In genomic region chr3:196080997-196081833, GRCh38 we compare ENCODE assay signal across 8 cellular contexts. TPM values are rescaled to one million over a fixed set of nuclear protein-coding genes. Genes with fewer than 3 reads are reported as not detected.
DNase-seq lines count a peak whose midpoint lies in the region; ATAC-seq lines count a peak whose summit lies in the region.

No MANE protein-coding gene starts in this region.

- H3K9me3 Mint-ChIP-seq in naive thymus-derived CD4-positive, alpha-beta T cell: peaks cover 0 to 4% (median 0%) of the 10 kb centered on the region in 11 donors

- H3K4me2 ChIP-seq in BLaER1: peak overlapping the region; percentile 95

- ATAC-seq in GM19395 (IDR thresholded peaks at IDR 0.05; ENCODE audit: unreplicated experiment): peak; percentile 41
- ATAC-seq in HG03520 (IDR thresholded peaks at IDR 0.05; ENCODE audit: unreplicated experiment): peak; percentile 24
- peak; percentile 54 for ATAC-seq in naive thymus-derived CD4-positive, alpha-beta T cell

- H4K20me1 ChIP-seq in BLaER1: peaks cover 55% of the 10 kb centered on the region

- H3K4me1 ChIP-seq in BLaER1 (peaks cover 52% of the 10 kb centered on the region), NT2/D1 (ENCODE audit: insufficient read depth, insufficient read length) (peaks cover 2% of the 10 kb centered on the region)
- peaks cover 21 to 25% of the 10 kb centered on the region in 2 donors for H3K4me1 ChIP-seq in naive thymus-derived CD4-positive, alpha-beta T cell (ENCODE audit: control insufficient read depth in 2 of 2, insufficient read depth in 2 of 2, low read length in 2 of 2)

- H3K9ac ChIP-seq in BLaER1 (peak overlapping the region; percentile 95), NT2/D1 (ENCODE audit: insufficient read length, low read depth) (peak overlapping the region; percentile 100)

- peak overlapping the region; percentile 86 to 99 (median 95) for H3K27ac Mint-ChIP-seq in naive thymus-derived CD4-positive, alpha-beta T cell

- H3K4me3 Mint-ChIP-seq in naive thymus-derived CD4-positive, alpha-beta T cell: peak overlapping the region; percentile 89 to 100 (median 96)

- peaks cover 14% of the 10 kb centered on the region for H3K36me3 ChIP-seq in BLaER1
- H3K36me3 ChIP-seq in NT2/D1 (ENCODE audit: insufficient read depth, insufficient read length, low read length): peaks cover 28% of the 10 kb centered on the region
- peaks cover 0 to 5% (median 5%) of the 10 kb centered on the region in 3 experiments for H3K36me3 ChIP-seq in naive thymus-derived CD4-positive, alpha-beta T cell (ENCODE audit: control insufficient read depth in 2 of 3, insufficient read depth in 3 of 3, low read length in 3 of 3)

- H3K4me1 Mint-ChIP-seq in naive thymus-derived CD4-positive, alpha-beta T cell: peaks cover 28 to 50% (median 44%) of the 10 kb centered on the region in 7 donors

- no peaks in the 10 kb centered on the region for H3K27me3 ChIP-seq in BLaER1
- peaks cover 8% of the 10 kb centered on the region for H3K27me3 ChIP-seq in NT2/D1 (ENCODE audit: insufficient read depth, insufficient read length)
- H3K27me3 ChIP-seq in naive thymus-derived CD4-positive, alpha-beta T cell (ENCODE audit: control insufficient read depth in 2 of 2, insufficient read depth in 2 of 2, low read length in 2 of 2): no peaks in the 10 kb centered on the region

- POLR2A ChIA-PET in naive thymus-derived CD4-positive, alpha-beta T cell (lab: Charles Lee): interaction anchor here (0.7 to 5.8 kb wide), 7 partner anchors 9 to 138 kb away, joined by 3 to 40 read pairs (median 3); no protein-coding TSS in a partner anchor

- CTCF ChIA-PET in naive thymus-derived CD4-positive, alpha-beta T cell (lab: Charles Lee): interaction anchor here (0.7 kb wide), 1 partner anchor 524 kb away, joined by 3 read pairs; no protein-coding TSS in a partner anchor

- intact Hi-C loops in naive thymus-derived CD4-positive, alpha-beta T cell (cut with micrococcal nuclease): loop anchor here (1.0 to 10.0 kb wide), 8 partner anchors 8 to 660 kb away; partner anchors contain the start of genes RNF168 (in 2 of the 2), CEP19 (in 1 of the 2), DYNLT2B (in 1 of the 2) and NRROS (in 1 of the 2)

- H3K9me3 ChIP-seq in BLaER1: no peaks in the 10 kb centered on the region
- no peaks in the 10 kb centered on the region for H3K9me3 ChIP-seq in NT2/D1 (ENCODE audit: insufficient read depth, low read length)
- no peaks in the 10 kb centered on the region for H3K9me3 ChIP-seq in naive thymus-derived CD4-positive, alpha-beta T cell (ENCODE audit: control insufficient read depth in 2 of 3, low read length in 3 of 3)

- peak overlapping the region; percentile 86 for H3K4me3 ChIP-seq in BLaER1
- H3K4me3 ChIP-seq in NT2/D1 (ENCODE audit: insufficient read length, low read depth): peak overlapping the region; percentile 100
- peak overlapping the region; percentile 70 for H3K4me3 ChIP-seq in naive thymus-derived CD4-positive, alpha-beta T cell (ENCODE audit: low read length)

- H3K27me3 Mint-ChIP-seq in naive thymus-derived CD4-positive, alpha-beta T cell: no peaks in the 10 kb centered on the region

- DNase-seq in NT2/D1 (ENCODE audit: low read depth, low spot score) (no peak), activated T-helper 1 cell treated with Interleukin-2 at 50 U/mL for 16 hours (ENCODE audit: low read depth) (peak; percentile 25), fibroblast of gingiva (ENCODE audit: low read depth) (peak; percentile 19)
- peak; percentile 38 to 72 (median 54) for DNase-seq in naive thymus-derived CD4-positive, alpha-beta T cell
- DNase-seq in stimulated activated naive CD4-positive, alpha-beta T cell (lab: John Stamatoyannopoulos, UW): peak; percentile 41 to 66 (median 50)

- peaks cover 0 to 30% (median 0%) of the 10 kb centered on the region in 5 donors for H3K36me3 Mint-ChIP-seq in naive thymus-derived CD4-positive, alpha-beta T cell

- H3K27ac ChIP-seq in BLaER1: peak overlapping the region; percentile 96
- peak overlapping the region; percentile 96 for H3K27ac ChIP-seq in naive thymus-derived CD4-positive, alpha-beta T cell (ENCODE audit: low read depth, low read length)

RNA-seq across cellular contexts. Expression of gene TFRC, which starts 0.7 kb away (rescaled TPM):
- total RNA-seq in naive thymus-derived CD4-positive, alpha-beta T cell: 100 to 1,000 TPM in 3 of 5 experiments, 10 to 100 TPM in 2; 51.3 to 417 (median 144) TPM
- 10 to 100 TPM; 12.6 to 23.7 TPM for polyA plus RNA-seq in naive thymus-derived CD4-positive, alpha-beta T cell
